ENCODE assay signal across 1 cellular context in the genomic region with DNA sequence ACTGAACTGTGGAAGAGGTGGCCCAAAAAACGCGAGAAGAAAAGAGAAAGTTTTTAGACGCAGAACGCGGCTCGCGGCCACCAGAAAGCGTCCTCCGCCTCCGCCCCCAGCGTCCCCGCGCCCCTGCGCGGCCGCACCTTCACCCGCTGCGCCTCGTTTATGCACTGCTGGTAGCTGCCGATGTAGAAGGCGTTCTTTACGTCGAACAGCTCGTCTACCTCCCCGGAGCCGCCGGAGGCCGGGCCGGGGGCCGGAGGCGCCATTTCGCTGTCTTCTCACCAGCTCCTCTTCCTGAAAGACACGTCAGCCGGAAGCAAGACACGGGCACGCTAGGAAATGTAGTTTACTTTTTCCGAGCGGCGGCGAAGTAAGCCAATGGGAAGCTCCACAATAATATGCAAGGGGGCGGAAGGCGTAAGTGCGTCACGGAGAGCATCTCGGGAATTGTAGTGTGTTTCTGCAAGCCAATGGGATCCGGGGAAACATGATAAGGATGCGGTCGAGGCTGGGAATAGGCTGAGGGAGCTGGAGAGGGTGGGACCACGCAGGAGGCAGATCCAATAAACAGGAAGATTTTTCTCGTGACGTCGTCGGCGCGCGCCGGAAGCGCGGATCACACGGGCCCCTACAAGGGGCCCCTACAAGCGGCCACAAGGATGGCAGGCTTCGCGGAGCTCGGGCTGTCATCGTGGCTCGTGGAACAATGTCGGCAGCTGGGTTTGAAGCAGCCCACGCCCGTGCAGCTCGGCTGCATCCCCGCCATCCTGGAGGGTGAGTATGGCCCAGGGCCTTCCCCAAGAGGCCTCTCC.
TF ChIP-seq lines count a peak whose summit lies in the region.

A gene (minus strand): TSS at position 302 of the 809 bp plus-strand sequence. CDS start 39 bp downstream, at position 263.
A gene with protein sequence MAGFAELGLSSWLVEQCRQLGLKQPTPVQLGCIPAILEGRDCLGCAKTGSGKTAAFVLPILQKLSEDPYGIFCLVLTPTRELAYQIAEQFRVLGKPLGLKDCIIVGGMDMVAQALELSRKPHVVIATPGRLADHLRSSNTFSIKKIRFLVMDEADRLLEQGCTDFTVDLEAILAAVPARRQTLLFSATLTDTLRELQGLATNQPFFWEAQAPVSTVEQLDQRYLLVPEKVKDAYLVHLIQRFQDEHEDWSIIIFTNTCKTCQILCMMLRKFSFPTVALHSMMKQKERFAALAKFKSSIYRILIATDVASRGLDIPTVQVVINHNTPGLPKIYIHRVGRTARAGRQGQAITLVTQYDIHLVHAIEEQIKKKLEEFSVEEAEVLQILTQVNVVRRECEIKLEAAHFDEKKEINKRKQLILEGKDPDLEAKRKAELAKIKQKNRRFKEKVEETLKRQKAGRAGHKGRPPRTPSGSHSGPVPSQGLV (plus strand): TSS at position 630 of the 809 bp plus-strand sequence. CDS start 27 bp downstream, at position 657.

TF ChIP-seq in GM12878, 131 proteins besides CTCF, POLR2A, EP300 and RAD21 (continued from another document and continues in another):
- peak; percentile 75; the same call in 1 of the 2 replicates for TF ChIP-seq TARDBP (IDR thresholded peaks at IDR 0.05; ENCODE audit: borderline replicate concordance)
- TF ChIP-seq, protein P1, sequence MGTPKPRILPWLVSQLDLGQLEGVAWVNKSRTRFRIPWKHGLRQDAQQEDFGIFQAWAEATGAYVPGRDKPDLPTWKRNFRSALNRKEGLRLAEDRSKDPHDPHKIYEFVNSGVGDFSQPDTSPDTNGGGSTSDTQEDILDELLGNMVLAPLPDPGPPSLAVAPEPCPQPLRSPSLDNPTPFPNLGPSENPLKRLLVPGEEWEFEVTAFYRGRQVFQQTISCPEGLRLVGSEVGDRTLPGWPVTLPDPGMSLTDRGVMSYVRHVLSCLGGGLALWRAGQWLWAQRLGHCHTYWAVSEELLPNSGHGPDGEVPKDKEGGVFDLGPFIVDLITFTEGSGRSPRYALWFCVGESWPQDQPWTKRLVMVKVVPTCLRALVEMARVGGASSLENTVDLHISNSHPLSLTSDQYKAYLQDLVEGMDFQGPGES (IDR thresholded peaks at IDR 0.05), result peak; percentile 89
- TF ChIP-seq, protein P2, sequence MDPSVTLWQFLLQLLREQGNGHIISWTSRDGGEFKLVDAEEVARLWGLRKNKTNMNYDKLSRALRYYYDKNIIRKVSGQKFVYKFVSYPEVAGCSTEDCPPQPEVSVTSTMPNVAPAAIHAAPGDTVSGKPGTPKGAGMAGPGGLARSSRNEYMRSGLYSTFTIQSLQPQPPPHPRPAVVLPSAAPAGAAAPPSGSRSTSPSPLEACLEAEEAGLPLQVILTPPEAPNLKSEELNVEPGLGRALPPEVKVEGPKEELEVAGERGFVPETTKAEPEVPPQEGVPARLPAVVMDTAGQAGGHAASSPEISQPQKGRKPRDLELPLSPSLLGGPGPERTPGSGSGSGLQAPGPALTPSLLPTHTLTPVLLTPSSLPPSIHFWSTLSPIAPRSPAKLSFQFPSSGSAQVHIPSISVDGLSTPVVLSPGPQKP (IDR thresholded peaks at IDR 0.05; ENCODE audit: low read depth, low read length), result peak; percentile 88
- no peak for TF ChIP-seq MTA3 (IDR thresholded peaks at IDR 0.05; ENCODE audit: borderline replicate concordance, low read length)
- peak; percentile 88 for TF ChIP-seq FOXK2 (IDR thresholded peaks at IDR 0.05)
- peak; percentile 64 for TF ChIP-seq BACH1 (IDR thresholded peaks at IDR 0.05; ENCODE audit: borderline replicate concordance)
- TF ChIP-seq CREM (IDR thresholded peaks at IDR 0.05; ENCODE audit: low read depth), result no peak; the same call in 1 of the 2 replicates
- TF ChIP-seq RBBP5 (conservative IDR thresholded peaks at IDR 0.05), result no peak
- TF ChIP-seq SREBF1 (IDR thresholded peaks at IDR 0.05; ENCODE audit: low read length), result peak; percentile 88; the same call in 1 of the 2 replicates
- TF ChIP-seq, protein P3, sequence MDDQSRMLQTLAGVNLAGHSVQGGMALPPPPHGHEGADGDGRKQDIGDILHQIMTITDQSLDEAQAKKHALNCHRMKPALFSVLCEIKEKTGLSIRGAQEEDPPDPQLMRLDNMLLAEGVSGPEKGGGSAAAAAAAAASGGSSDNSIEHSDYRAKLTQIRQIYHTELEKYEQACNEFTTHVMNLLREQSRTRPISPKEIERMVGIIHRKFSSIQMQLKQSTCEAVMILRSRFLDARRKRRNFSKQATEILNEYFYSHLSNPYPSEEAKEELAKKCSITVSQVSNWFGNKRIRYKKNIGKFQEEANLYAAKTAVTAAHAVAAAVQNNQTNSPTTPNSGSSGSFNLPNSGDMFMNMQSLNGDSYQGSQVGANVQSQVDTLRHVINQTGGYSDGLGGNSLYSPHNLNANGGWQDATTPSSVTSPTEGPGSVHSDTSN (IDR thresholded peaks at IDR 0.05; ENCODE audit: insufficient replicate concordance, low read depth, low read length), result peak; percentile 95
- peak; percentile 51; the same call in 1 of the 2 replicates for TF ChIP-seq TBL1XR1 (IDR thresholded peaks at IDR 0.05; ENCODE audit: low read depth, low read length)
- TF ChIP-seq, protein P4, sequence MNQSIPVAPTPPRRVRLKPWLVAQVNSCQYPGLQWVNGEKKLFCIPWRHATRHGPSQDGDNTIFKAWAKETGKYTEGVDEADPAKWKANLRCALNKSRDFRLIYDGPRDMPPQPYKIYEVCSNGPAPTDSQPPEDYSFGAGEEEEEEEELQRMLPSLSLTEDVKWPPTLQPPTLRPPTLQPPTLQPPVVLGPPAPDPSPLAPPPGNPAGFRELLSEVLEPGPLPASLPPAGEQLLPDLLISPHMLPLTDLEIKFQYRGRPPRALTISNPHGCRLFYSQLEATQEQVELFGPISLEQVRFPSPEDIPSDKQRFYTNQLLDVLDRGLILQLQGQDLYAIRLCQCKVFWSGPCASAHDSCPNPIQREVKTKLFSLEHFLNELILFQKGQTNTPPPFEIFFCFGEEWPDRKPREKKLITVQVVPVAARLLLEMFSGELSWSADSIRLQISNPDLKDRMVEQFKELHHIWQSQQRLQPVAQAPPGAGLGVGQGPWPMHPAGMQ (IDR thresholded peaks at IDR 0.05; ENCODE audit: borderline replicate concordance), result no peak
- TF ChIP-seq, protein P5, sequence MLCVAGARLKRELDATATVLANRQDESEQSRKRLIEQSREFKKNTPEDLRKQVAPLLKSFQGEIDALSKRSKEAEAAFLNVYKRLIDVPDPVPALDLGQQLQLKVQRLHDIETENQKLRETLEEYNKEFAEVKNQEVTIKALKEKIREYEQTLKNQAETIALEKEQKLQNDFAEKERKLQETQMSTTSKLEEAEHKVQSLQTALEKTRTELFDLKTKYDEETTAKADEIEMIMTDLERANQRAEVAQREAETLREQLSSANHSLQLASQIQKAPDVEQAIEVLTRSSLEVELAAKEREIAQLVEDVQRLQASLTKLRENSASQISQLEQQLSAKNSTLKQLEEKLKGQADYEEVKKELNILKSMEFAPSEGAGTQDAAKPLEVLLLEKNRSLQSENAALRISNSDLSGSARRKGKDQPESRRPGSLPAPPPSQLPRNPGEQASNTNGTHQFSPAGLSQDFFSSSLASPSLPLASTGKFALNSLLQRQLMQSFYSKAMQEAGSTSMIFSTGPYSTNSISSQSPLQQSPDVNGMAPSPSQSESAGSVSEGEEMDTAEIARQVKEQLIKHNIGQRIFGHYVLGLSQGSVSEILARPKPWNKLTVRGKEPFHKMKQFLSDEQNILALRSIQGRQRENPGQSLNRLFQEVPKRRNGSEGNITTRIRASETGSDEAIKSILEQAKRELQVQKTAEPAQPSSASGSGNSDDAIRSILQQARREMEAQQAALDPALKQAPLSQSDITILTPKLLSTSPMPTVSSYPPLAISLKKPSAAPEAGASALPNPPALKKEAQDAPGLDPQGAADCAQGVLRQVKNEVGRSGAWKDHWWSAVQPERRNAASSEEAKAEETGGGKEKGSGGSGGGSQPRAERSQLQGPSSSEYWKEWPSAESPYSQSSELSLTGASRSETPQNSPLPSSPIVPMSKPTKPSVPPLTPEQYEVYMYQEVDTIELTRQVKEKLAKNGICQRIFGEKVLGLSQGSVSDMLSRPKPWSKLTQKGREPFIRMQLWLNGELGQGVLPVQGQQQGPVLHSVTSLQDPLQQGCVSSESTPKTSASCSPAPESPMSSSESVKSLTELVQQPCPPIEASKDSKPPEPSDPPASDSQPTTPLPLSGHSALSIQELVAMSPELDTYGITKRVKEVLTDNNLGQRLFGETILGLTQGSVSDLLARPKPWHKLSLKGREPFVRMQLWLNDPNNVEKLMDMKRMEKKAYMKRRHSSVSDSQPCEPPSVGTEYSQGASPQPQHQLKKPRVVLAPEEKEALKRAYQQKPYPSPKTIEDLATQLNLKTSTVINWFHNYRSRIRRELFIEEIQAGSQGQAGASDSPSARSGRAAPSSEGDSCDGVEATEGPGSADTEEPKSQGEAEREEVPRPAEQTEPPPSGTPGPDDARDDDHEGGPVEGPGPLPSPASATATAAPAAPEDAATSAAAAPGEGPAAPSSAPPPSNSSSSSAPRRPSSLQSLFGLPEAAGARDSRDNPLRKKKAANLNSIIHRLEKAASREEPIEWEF (IDR thresholded peaks at IDR 0.05; ENCODE audit: insufficient replicate concordance, low read depth, low read length), result no peak
- peak; percentile 88 for TF ChIP-seq KLF5 (IDR thresholded peaks at IDR 0.05; ENCODE audit: partially characterized antibody)
- TF ChIP-seq, protein P6, sequence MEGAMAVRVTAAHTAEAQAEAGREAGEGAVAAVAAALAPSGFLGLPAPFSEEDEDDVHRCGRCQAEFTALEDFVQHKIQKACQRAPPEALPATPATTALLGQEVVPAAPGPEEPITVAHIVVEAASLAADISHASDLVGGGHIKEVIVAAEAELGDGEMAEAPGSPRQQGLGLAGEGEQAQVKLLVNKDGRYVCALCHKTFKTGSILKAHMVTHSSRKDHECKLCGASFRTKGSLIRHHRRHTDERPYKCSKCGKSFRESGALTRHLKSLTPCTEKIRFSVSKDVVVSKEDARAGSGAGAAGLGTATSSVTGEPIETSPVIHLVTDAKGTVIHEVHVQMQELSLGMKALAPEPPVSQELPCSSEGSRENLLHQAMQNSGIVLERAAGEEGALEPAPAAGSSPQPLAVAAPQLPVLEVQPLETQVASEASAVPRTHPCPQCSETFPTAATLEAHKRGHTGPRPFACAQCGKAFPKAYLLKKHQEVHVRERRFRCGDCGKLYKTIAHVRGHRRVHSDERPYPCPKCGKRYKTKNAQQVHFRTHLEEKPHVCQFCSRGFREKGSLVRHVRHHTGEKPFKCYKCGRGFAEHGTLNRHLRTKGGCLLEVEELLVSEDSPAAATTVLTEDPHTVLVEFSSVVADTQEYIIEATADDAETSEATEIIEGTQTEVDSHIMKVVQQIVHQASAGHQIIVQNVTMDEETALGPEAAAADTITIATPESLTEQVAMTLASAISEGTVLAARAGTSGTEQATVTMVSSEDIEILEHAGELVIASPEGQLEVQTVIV (IDR thresholded peaks at IDR 0.05; ENCODE audit: borderline replicate concordance, partially characterized antibody), result peak; percentile 90
- TF ChIP-seq PAX8 (IDR thresholded peaks at IDR 0.05), result no peak
- peak; percentile 49; the same call in 1 of the 2 replicates for TF ChIP-seq NR2C1 (IDR thresholded peaks at IDR 0.05)
- TF ChIP-seq, protein P7, sequence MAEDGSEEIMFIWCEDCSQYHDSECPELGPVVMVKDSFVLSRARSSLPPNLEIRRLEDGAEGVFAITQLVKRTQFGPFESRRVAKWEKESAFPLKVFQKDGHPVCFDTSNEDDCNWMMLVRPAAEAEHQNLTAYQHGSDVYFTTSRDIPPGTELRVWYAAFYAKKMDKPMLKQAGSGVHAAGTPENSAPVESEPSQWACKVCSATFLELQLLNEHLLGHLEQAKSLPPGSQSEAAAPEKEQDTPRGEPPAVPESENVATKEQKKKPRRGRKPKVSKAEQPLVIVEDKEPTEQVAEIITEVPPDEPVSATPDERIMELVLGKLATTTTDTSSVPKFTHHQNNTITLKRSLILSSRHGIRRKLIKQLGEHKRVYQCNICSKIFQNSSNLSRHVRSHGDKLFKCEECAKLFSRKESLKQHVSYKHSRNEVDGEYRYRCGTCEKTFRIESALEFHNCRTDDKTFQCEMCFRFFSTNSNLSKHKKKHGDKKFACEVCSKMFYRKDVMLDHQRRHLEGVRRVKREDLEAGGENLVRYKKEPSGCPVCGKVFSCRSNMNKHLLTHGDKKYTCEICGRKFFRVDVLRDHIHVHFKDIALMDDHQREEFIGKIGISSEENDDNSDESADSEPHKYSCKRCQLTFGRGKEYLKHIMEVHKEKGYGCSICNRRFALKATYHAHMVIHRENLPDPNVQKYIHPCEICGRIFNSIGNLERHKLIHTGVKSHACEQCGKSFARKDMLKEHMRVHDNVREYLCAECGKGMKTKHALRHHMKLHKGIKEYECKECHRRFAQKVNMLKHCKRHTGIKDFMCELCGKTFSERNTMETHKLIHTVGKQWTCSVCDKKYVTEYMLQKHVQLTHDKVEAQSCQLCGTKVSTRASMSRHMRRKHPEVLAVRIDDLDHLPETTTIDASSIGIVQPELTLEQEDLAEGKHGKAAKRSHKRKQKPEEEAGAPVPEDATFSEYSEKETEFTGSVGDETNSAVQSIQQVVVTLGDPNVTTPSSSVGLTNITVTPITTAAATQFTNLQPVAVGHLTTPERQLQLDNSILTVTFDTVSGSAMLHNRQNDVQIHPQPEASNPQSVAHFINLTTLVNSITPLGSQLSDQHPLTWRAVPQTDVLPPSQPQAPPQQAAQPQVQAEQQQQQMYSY (CRISPR knock-in tag; IDR thresholded peaks at IDR 0.05), result 0 out of 2 replicates have a peak, but pooled peaks have one; percentile 37
- TF ChIP-seq, protein P8, sequence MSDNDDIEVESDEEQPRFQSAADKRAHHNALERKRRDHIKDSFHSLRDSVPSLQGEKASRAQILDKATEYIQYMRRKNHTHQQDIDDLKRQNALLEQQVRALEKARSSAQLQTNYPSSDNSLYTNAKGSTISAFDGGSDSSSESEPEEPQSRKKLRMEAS (IDR thresholded peaks at IDR 0.05; ENCODE audit: low read depth, low read length), result peak; percentile 84; the same call in 1 of the 2 replicates
- no peak for TF ChIP-seq SMC3 (IDR thresholded peaks at IDR 0.05; ENCODE audit: borderline replicate concordance, low read length)
- 0 out of 2 replicates have a peak, but pooled peaks have one; percentile 28 for TF ChIP-seq NFIC (IDR thresholded peaks at IDR 0.05; ENCODE audit: low read depth, low read length)
- TF ChIP-seq HCFC1 (IDR thresholded peaks at IDR 0.05; ENCODE audit: low read length), result peak; percentile 97
- TF ChIP-seq NRF1 (conservative IDR thresholded peaks at IDR 0.05; ENCODE audit: low read depth, low read length), result no peak; the same call in 1 of the 2 replicates
- TF ChIP-seq ESRRA (IDR thresholded peaks at IDR 0.05; ENCODE audit: low read length), result 0 out of 2 replicates have a peak, but pooled peaks have one; percentile 19
- TF ChIP-seq POU2F2 (IDR thresholded peaks at IDR 0.05; ENCODE audit: borderline replicate concordance, low read depth, low read length), result peak; percentile 90; the same call in 2 of the 3 replicates
- no peak; the same call in 1 of the 2 replicates for TF ChIP-seq FOXM1 (IDR thresholded peaks at IDR 0.05; ENCODE audit: low read depth, low read length)
